8 cellular contexts compared by ENCODE assay signal in the genomic region with DNA sequence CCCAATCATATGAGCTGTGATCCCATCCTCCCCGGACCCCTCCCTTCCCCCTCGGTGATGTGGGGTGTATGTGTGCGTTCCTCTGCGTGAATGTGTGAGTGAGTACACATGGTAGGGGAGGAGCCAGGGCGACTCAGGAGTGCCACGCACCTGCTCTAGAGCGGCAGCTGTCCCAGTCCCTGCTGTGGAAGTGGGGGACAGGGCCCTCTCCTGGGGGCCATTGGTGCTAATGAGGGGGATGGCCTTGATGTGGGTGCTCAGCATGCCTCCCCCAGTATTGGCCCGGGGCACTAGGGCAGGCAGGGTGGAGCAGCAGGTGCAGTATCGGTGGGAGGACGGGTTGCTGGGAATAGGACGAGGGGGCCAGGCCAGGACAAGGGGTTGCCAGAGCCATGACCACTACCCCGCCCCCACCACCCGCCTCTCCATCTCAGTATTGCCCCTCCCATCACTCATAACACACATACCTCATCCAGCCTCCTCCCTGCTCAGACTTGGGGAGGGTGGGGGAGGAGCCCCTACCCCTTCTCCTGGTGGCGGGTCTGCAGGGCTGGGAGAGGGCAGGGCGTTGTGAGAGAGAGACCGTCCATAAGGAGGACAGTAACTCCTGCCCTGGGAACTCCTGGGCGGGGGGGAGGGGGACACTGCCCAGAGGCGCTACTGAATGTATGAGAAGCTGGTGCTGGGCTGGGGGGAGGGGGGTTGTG. TPM values are rescaled to one million over a fixed set of nuclear protein-coding genes. Genes with fewer than 3 reads are reported as not detected.
A peak's percentile ranks its signal among the peaks of the same experiment; 100 is the strongest.
DNase-seq lines count a peak whose midpoint lies in the region; ATAC-seq and TF ChIP-seq lines count a peak whose summit lies in the region.

No MANE protein-coding gene starts in this region.

- H3K4me1 Mint-ChIP-seq in activated naive CD4-positive, alpha-beta T cell treated with anti-CD3 and anti-CD28 coated beads for 36 hours (ENCODE audit: low read depth) = peaks cover 25% of the 10 kb centered on the region
- H3K4me1 Mint-ChIP-seq in endodermal cell (no peaks in the 10 kb centered on the region), MCF 10A (ENCODE audit: insufficient read depth, unreplicated experiment) (peaks cover 2% of the 10 kb centered on the region)
- peaks cover 32 to 54% (median 46%) of the 10 kb centered on the region in 4 donors for H3K4me1 Mint-ChIP-seq in naive thymus-derived CD8-positive, alpha-beta T cell

- BruUV-seq in MCF 10A (replicated peaks; lab: Mats Ljungman, UMichigan) = no TSS peak

- DNase-seq in activated naive CD4-positive, alpha-beta T cell treated with anti-CD3 and anti-CD28 coated beads for 36 hours = no peak
- DNase-seq in activated naive CD4-positive, alpha-beta T cell treated with anti-CD3 and anti-CD28 coated beads, Interleukin-2, amount 50 U/mL, for 16 hours = no peak
- peak; percentile 71 for DNase-seq in endodermal cell
- no peak for DNase-seq in naive thymus-derived CD8-positive, alpha-beta T cell
- DNase-seq in aorta = peak in 1 of 2 donors; percentile 60
- DNase-seq in MCF 10A (ENCODE audit: unreplicated experiment) = no peak
- DNase-seq in HPDE6-E6E7 (ENCODE audit: extremely low spot score) = no peak

- POLR2A ChIA-PET in naive thymus-derived CD8-positive, alpha-beta T cell (lab: Charles Lee) = interaction anchor here (12.0 to 17.0 kb wide), 2 partner anchors 20 to 23 kb away, joined by 253 to 523 read pairs; a partner anchor contains a TSS
- POLR2A ChIA-PET in MCF 10A (lab: Yijun Ruan, JAX) = no interaction called here

- H3K27ac Mint-ChIP-seq in activated naive CD4-positive, alpha-beta T cell treated with anti-CD3 and anti-CD28 coated beads for 36 hours = peak overlapping the region; percentile 33
- H3K27ac Mint-ChIP-seq in endodermal cell (no peak overlapping the region), MCF 10A (ENCODE audit: low read depth, unreplicated experiment) (no peak overlapping the region)
- peak overlapping the region in 7 of 10 donors; percentile 19 to 84 (median 55) for H3K27ac Mint-ChIP-seq in naive thymus-derived CD8-positive, alpha-beta T cell

- no peak for ATAC-seq in naive thymus-derived CD8-positive, alpha-beta T cell
- ATAC-seq in aorta (ENCODE audit: low FRiP score) (peak; percentile 3), HG03108 (IDR thresholded peaks at IDR 0.05; ENCODE audit: unreplicated experiment) (no peak)

- H3K27me3 Mint-ChIP-seq in activated naive CD4-positive, alpha-beta T cell treated with anti-CD3 and anti-CD28 coated beads for 36 hours (ENCODE audit: low read depth) = no peaks in the 10 kb centered on the region
- H3K27me3 Mint-ChIP-seq in endodermal cell (ENCODE audit: insufficient read depth) (no peaks in the 10 kb centered on the region), MCF 10A (ENCODE audit: insufficient read depth, unreplicated experiment) (no peaks in the 10 kb centered on the region)
- no peaks in the 10 kb centered on the region for H3K27me3 Mint-ChIP-seq in naive thymus-derived CD8-positive, alpha-beta T cell

- H3K27ac ChIP-seq in endodermal cell (ENCODE audit: low read depth, low read length) (no peak overlapping the region), aorta (ENCODE audit: low read depth in 1 of 2, low read length in 2 of 2) (peak overlapping the region in 1 of 2 donors; percentile 53)

- no peak for TF ChIP-seq CTCF in endodermal cell (conservative IDR thresholded peaks at IDR 0.05)
- no peak for TF ChIP-seq CTCF in MCF 10A (IDR thresholded peaks at IDR 0.05; ENCODE audit: unreplicated experiment)

- intact Hi-C loops in activated naive CD4-positive, alpha-beta T cell treated with anti-CD3 and anti-CD28 coated beads for 36 hours (cut with micrococcal nuclease) = no loop called here
- intact Hi-C loops in aorta (cut with DNase I) (loop anchor here in 1 of 2 donors (2.0 to 10.0 kb wide), 2 partner anchors 19 to 243 kb away; no protein-coding TSS in a partner anchor), MCF 10A (cut with micrococcal nuclease) (no loop called here)

- H3K9me3 ChIP-seq in endodermal cell (ENCODE audit: control insufficient read depth, low read length) (no peaks in the 10 kb centered on the region), aorta (ENCODE audit: control insufficient read depth, low read length) (no peaks in the 10 kb centered on the region)

- CTCF ChIA-PET in activated naive CD4-positive, alpha-beta T cell treated with anti-CD3 and anti-CD28 coated beads for 36 hours (lab: Charles Lee) = no interaction called here
- CTCF ChIA-PET in MCF 10A (lab: Yijun Ruan, JAX) = interaction anchor here (0.6 to 0.7 kb wide), 4 partner anchors 13 to 77 kb away, joined by 3 to 4 read pairs (median 3); no protein-coding TSS in a partner anchor

- H3K4me3 Mint-ChIP-seq in activated naive CD4-positive, alpha-beta T cell treated with anti-CD3 and anti-CD28 coated beads for 36 hours = no peak overlapping the region
- H3K4me3 Mint-ChIP-seq in endodermal cell = no peak overlapping the region
- no peak overlapping the region for H3K4me3 Mint-ChIP-seq in naive thymus-derived CD8-positive, alpha-beta T cell
- no peak overlapping the region for H3K4me3 Mint-ChIP-seq in MCF 10A (ENCODE audit: unreplicated experiment)

- H3K36me3 ChIP-seq in endodermal cell (ENCODE audit: control insufficient read depth, insufficient read depth, low read length) = peaks cover 9% of the 10 kb centered on the region
- peaks cover 2 to 13% of the 10 kb centered on the region in 2 donors for H3K36me3 ChIP-seq in aorta (ENCODE audit: control insufficient read depth in 1 of 2, insufficient read depth in 2 of 2, low read length in 1 of 2)

- H3K4me1 ChIP-seq in endodermal cell (ENCODE audit: control insufficient read depth, insufficient read depth, low read length) (no peaks in the 10 kb centered on the region), aorta (ENCODE audit: control insufficient read depth in 1 of 2, insufficient read depth in 2 of 2, low read length in 2 of 2) (no peaks in the 10 kb centered on the region)

- H3K27me3 ChIP-seq in endodermal cell (ENCODE audit: control insufficient read depth, insufficient read depth, low read length, poor library complexity, severe bottlenecking) (no peaks in the 10 kb centered on the region), aorta (ENCODE audit: control insufficient read depth in 1 of 2, insufficient read depth in 2 of 2, low read length in 1 of 2) (no peaks in the 10 kb centered on the region)

- H3K9me3 Mint-ChIP-seq in activated naive CD4-positive, alpha-beta T cell treated with anti-CD3 and anti-CD28 coated beads for 36 hours = no peaks in the 10 kb centered on the region
- no peaks in the 10 kb centered on the region for H3K9me3 Mint-ChIP-seq in endodermal cell
- H3K9me3 Mint-ChIP-seq in naive thymus-derived CD8-positive, alpha-beta T cell = no peaks in the 10 kb centered on the region
- H3K9me3 Mint-ChIP-seq in MCF 10A (ENCODE audit: unreplicated experiment) = no peaks in the 10 kb centered on the region

- no peak overlapping the region for H3K9ac ChIP-seq in endodermal cell (ENCODE audit: extremely low read depth, low read length, poor library complexity, severe bottlenecking)

- WGBS in endodermal cell (ENCODE audit: insufficient coverage in 1 of 2, insufficient read length in 1 of 2), 2 experiments = 76 to 82% methylated on average over 7 to 15 of the region's 18 CpGs
- WGBS in aorta, 2 donors = 35 to 41% methylated on average over 15 to 18 of the region's 18 CpGs

- H3K4me3 ChIP-seq in endodermal cell (ENCODE audit: low read length) (no peak overlapping the region), aorta (ENCODE audit: low read length in 2 of 2) (no peak overlapping the region)

- H3K36me3 Mint-ChIP-seq in activated naive CD4-positive, alpha-beta T cell treated with anti-CD3 and anti-CD28 coated beads for 36 hours (ENCODE audit: low read depth) = peaks cover 36% of the 10 kb centered on the region
- H3K36me3 Mint-ChIP-seq in endodermal cell (ENCODE audit: low read depth) (peaks cover 37% of the 10 kb centered on the region), MCF 10A (ENCODE audit: insufficient read depth, unreplicated experiment) (peaks cover 60% of the 10 kb centered on the region)
- H3K36me3 Mint-ChIP-seq in naive thymus-derived CD8-positive, alpha-beta T cell = peaks cover 13 to 76% (median 14%) of the 10 kb centered on the region in 3 donors

RNA-seq across cellular contexts. Expression of a gene that starts 8.5 kb away (rescaled TPM):
- total RNA-seq in activated naive CD4-positive, alpha-beta T cell treated with anti-CD3 and anti-CD28 coated beads for 36 hours = 1 to 10 TPM; 9.0 to 9.1 TPM
- 1 to 10 TPM; 3.0 to 4.4 TPM for total RNA-seq in endodermal cell
- polyA plus RNA-seq in endodermal cell (2013, experiment 1 of 2) = 3.1 TPM
- polyA plus RNA-seq in endodermal cell (2013, experiment 2 of 2) = 2.3 TPM
- total RNA-seq in naive thymus-derived CD8-positive, alpha-beta T cell = 10 to 100 TPM; 18.2 to 19.2 TPM
- 1 to 10 TPM; 3.9 to 9.9 (median 6.4) TPM for polyA plus RNA-seq in naive thymus-derived CD8-positive, alpha-beta T cell
- total RNA-seq in aorta = 10 to 100 TPM; 18.4 to 53.6 TPM
- polyA plus RNA-seq in aorta = 10 to 100 TPM in 1 of 2 donors, 1 to 10 TPM in 1; 8.6 to 28.5 TPM
- total RNA-seq in MCF 10A (2022) = 7.5 and 8.8 TPM in 2 replicates

RNA-seq across cellular contexts. Expression of a gene that starts 29.1 kb away (rescaled TPM):
- 10 to 100 TPM; 10.2 to 11.2 TPM for total RNA-seq in activated naive CD4-positive, alpha-beta T cell treated with anti-CD3 and anti-CD28 coated beads for 36 hours
- total RNA-seq in endodermal cell (10 to 100 TPM; 12.7 to 14.4 TPM), aorta (10 to 100 TPM; 53.7 to 62.3 TPM), MCF 10A (2022) (5.5 and 6.4 TPM in 2 replicates)
- polyA plus RNA-seq in endodermal cell (2013, experiment 1 of 2) = 16.0 TPM
- 15.5 TPM for polyA plus RNA-seq in endodermal cell (2013, experiment 2 of 2)
- total RNA-seq in naive thymus-derived CD8-positive, alpha-beta T cell = 10 to 100 TPM; 53.6 to 54.2 TPM
- 10 to 100 TPM; 11.3 to 23.3 (median 22.2) TPM for polyA plus RNA-seq in naive thymus-derived CD8-positive, alpha-beta T cell
- polyA plus RNA-seq in aorta = 10 to 100 TPM; 38.9 to 52.1 TPM

RNA-seq across cellular contexts. Expression of a gene that starts 29.9 kb away (rescaled TPM):
- total RNA-seq in activated naive CD4-positive, alpha-beta T cell treated with anti-CD3 and anti-CD28 coated beads for 36 hours = 10 to 100 TPM; 72.1 to 72.2 TPM
- 100 to 1,000 TPM in 1 of 2 donors, 10 to 100 TPM in 1; 95.4 to 108 TPM for total RNA-seq in endodermal cell
- polyA plus RNA-seq in endodermal cell (2013, experiment 1 of 2) = 126 TPM
- polyA plus RNA-seq in endodermal cell (2013, experiment 2 of 2) = 115 TPM
- 100 to 1,000 TPM; 132 to 135 TPM for total RNA-seq in naive thymus-derived CD8-positive, alpha-beta T cell
- 10 to 100 TPM in 1 of 3 donors, 1 to 10 TPM in 2; 6.8 to 12.8 (median 9.2) TPM for polyA plus RNA-seq in naive thymus-derived CD8-positive, alpha-beta T cell
- 100 to 1,000 TPM in 1 of 2 donors, 10 to 100 TPM in 1; 81.0 to 100 TPM for total RNA-seq in aorta
- 100 to 1,000 TPM in 1 of 2 donors, 10 to 100 TPM in 1; 21.2 to 171 TPM for polyA plus RNA-seq in aorta
- total RNA-seq in MCF 10A (2022) = 59.8 and 62.2 TPM in 2 replicates

RNA-seq across cellular contexts. Expression of a gene that starts 37.6 kb away (rescaled TPM):
- total RNA-seq in activated naive CD4-positive, alpha-beta T cell treated with anti-CD3 and anti-CD28 coated beads for 36 hours = 100 to 1,000 TPM; 107 TPM
- 100 to 1,000 TPM; 106 to 124 TPM for total RNA-seq in endodermal cell
- polyA plus RNA-seq in endodermal cell (2013, experiment 1 of 2) = 119 TPM
- polyA plus RNA-seq in endodermal cell (2013, experiment 2 of 2) = 101 TPM
- total RNA-seq in naive thymus-derived CD8-positive, alpha-beta T cell = 100 to 1,000 TPM; 104 TPM
- polyA plus RNA-seq in naive thymus-derived CD8-positive, alpha-beta T cell = 10 to 100 TPM; 37.3 to 67.7 (median 42.1) TPM
- 10 to 100 TPM; 60.8 to 70.9 TPM for total RNA-seq in aorta
- 10 to 100 TPM; 20.7 to 66.5 TPM for polyA plus RNA-seq in aorta
- total RNA-seq in MCF 10A (2022) = 66.6 and 88.5 TPM in 2 replicates

RNA-seq across cellular contexts. Expression of a gene that starts 48.5 kb away (rescaled TPM):
- 100 to 1,000 TPM; 104 TPM for total RNA-seq in activated naive CD4-positive, alpha-beta T cell treated with anti-CD3 and anti-CD28 coated beads for 36 hours
- 100 to 1,000 TPM; 113 to 116 TPM for total RNA-seq in endodermal cell
- polyA plus RNA-seq in endodermal cell (2013, experiment 1 of 2) = 121 TPM
- 108 TPM for polyA plus RNA-seq in endodermal cell (2013, experiment 2 of 2)
- 100 to 1,000 TPM; 153 to 162 TPM for total RNA-seq in naive thymus-derived CD8-positive, alpha-beta T cell
- polyA plus RNA-seq in naive thymus-derived CD8-positive, alpha-beta T cell = 10 to 100 TPM; 33.5 to 46.9 (median 40.6) TPM
- 100 to 1,000 TPM; 115 to 116 TPM for total RNA-seq in aorta
- 10 to 100 TPM; 68.3 to 94.7 TPM for polyA plus RNA-seq in aorta
- 73.5 and 78.3 TPM in 2 replicates for total RNA-seq in MCF 10A (2022)

Comparison
In these comparisons a context has a peak if more than half of its experiments do, and no peak if none do; other contexts are left out.
1. H3K27ac Mint-ChIP-seq: peak in activated naive CD4-positive, alpha-beta T cell treated with anti-CD3 and anti-CD28 coated beads for 36 hours (single experiment) and naive thymus-derived CD8-positive, alpha-beta T cell (7 of 10); none in endodermal cell (single experiment) and MCF 10A (single experiment).